Comparison of ENCODE assay signal across 9 cellular contexts in genomic region chr7:139776486-139777303, GRCh38. TPM values are rescaled to one million over a fixed set of nuclear protein-coding genes. Genes with fewer than 3 reads are reported as not detected.
DNase-seq lines count a peak whose midpoint lies in the region; ATAC-seq, FAIRE-seq and TF ChIP-seq lines count a peak whose summit lies in the region.
"Had no signal": no experiment of that assay in that cellular context is flagged by ENCODE, and none has a peak within 500 bp of the region (broad histone marks: within the 10 kb centered on the region; RNA-seq: fewer than 3 reads in every experiment).

No MANE protein-coding gene starts in this region.

- 0 out of 2 replicates have a peak overlapping the region, but pooled peaks have one; percentile 28 for H4K8ac ChIP-seq in H1 (ENCODE audit: extremely low read depth, insufficient read depth, low read length)
- peak overlapping the region; percentile 61 for H4K8ac ChIP-seq in mesenchymal stem cell (ENCODE audit: low read length)

- peaks cover 9% of the 10 kb centered on the region for H3K36me3 Mint-ChIP-seq in activated B cell treated with CpG ODN at 0.5 μM for 24 hours (ENCODE audit: low read depth)

- H3K79me2 ChIP-seq in Loucy (ENCODE audit: insufficient read depth, low read length) (peaks cover 52% of the 10 kb centered on the region), H1 (ENCODE audit: control insufficient read depth in 1 of 2, insufficient read depth in 2 of 2, low read length in 2 of 2) (peaks cover 0 to 36% of the 10 kb centered on the region in 2 experiments; a peak in 3 of 4 replicates)

- no peak for TF ChIP-seq CTCF in Loucy (conservative IDR thresholded peaks at IDR 0.05; ENCODE audit: low read length)
- no peak for TF ChIP-seq CTCF in activated B cell treated with CpG ODN at 0.5 μM for 24 hours (IDR thresholded peaks at IDR 0.05)
- no peak for TF ChIP-seq CTCF in H1 (IDR thresholded peaks at IDR 0.05; ENCODE audit: control extremely low read depth in 1 of 3, insufficient read depth in 1 of 3, low read depth in 1 of 3, low read length in 3 of 3)
- no peak for TF ChIP-seq CTCF in suprapubic skin (IDR thresholded peaks at IDR 0.05)

- H3K14ac ChIP-seq in H1 (ENCODE audit: insufficient read length) (no peak overlapping the region), mesenchymal stem cell (ENCODE audit: low read length in 2 of 2) (peak overlapping the region; percentile 6 to 88)

- peaks cover 10% of the 10 kb centered on the region for H3K23me2 ChIP-seq in H1 (ENCODE audit: low read depth, low read length)

- H3K9me3 ChIP-seq in Loucy (ENCODE audit: insufficient read depth, low read depth, low read length) (no peaks in the 10 kb centered on the region), H1 (ENCODE audit: insufficient read depth in 2 of 2, low read depth in 1 of 2, low read length in 1 of 2) (no peaks in the 10 kb centered on the region), mesenchymal stem cell (ENCODE audit: control insufficient read depth, low read length) (no peaks in the 10 kb centered on the region), suprapubic skin (no peaks in the 10 kb centered on the region)

- H3K36me3 ChIP-seq in Loucy (ENCODE audit: insufficient read depth, low read length) (no peaks in the 10 kb centered on the region), H1 (ENCODE audit: control insufficient read depth in 2 of 4, insufficient read depth in 4 of 4, low read length in 3 of 4) (no peaks in the 10 kb centered on the region), mesenchymal stem cell (ENCODE audit: control insufficient read depth in 1 of 2, insufficient read depth in 2 of 2, low read depth in 1 of 2, low read length in 2 of 2) (peaks cover 0 to 3% of the 10 kb centered on the region in 2 experiments), suprapubic skin (no peaks in the 10 kb centered on the region)

- intact Hi-C loops in activated B cell treated with CpG ODN at 0.5 μM for 24 hours (cut with micrococcal nuclease), result loop anchor here (1.0 to 10.0 kb wide), 16 partner anchors 52 to 1238 kb away; partner anchors contain the start of genes MKRN1, MRPS33, PARP12 and TBXAS1

- H4K91ac ChIP-seq in H1 (replicated peaks; ENCODE audit: insufficient read length, low read length) (no peak overlapping the region), mesenchymal stem cell (ENCODE audit: low read length) (peak overlapping the region; percentile 69)

- FAIRE-seq in H1 (lab: Jason Lieb, UNC), result no peak
- FAIRE-seq: G401.6 had no signal

- H3K4ac ChIP-seq in H1 (replicated peaks; ENCODE audit: insufficient read length, low read depth, low read length) (no peak overlapping the region), mesenchymal stem cell (ENCODE audit: low read depth in 1 of 2, low read length in 2 of 2) (peak overlapping the region; percentile 77 to 80)

- TF ChIP-seq POLR2A in H1 (IDR thresholded peaks at IDR 0.05; ENCODE audit: control extremely low read depth in 1 of 2, low read depth in 2 of 2, low read length in 2 of 2), result no peak
- no peak for TF ChIP-seq POLR2A in suprapubic skin (IDR thresholded peaks at IDR 0.05)

- no peaks in the 10 kb centered on the region for H3K9me3 Mint-ChIP-seq in activated B cell treated with CpG ODN at 0.5 μM for 24 hours

- ATAC-seq in activated B cell treated with CpG ODN at 0.5 μM for 24 hours (ENCODE audit: low read depth), result no peak

- peak overlapping the region; percentile 47 for H2AFZ ChIP-seq in Loucy (ENCODE audit: low read length)
- no peak overlapping the region for H2AFZ ChIP-seq in H1 (ENCODE audit: low read length)
- H2AFZ ChIP-seq in mesenchymal stem cell (ENCODE audit: low read depth, low read length), result no peak overlapping the region

- H4K20me1 ChIP-seq in Loucy (ENCODE audit: insufficient read depth, low read length, poor library complexity, severe bottlenecking) (peaks cover 9% of the 10 kb centered on the region), H1 (replicated peaks in 1 of 2; ENCODE audit: control insufficient read depth in 1 of 2, insufficient read depth in 2 of 2, low read length in 2 of 2) (peaks cover 0 to 5% of the 10 kb centered on the region in 2 experiments)

- H3K4me1 ChIP-seq in Loucy (ENCODE audit: insufficient read depth, low read length, poor library complexity, severe bottlenecking), result peaks cover 43% of the 10 kb centered on the region
- H3K4me1 ChIP-seq in H1 (replicated peaks in 1 of 4; ENCODE audit: control insufficient read depth in 3 of 4, insufficient read depth in 4 of 4, low read length in 3 of 4), result peaks cover 0 to 4% (median 1%) of the 10 kb centered on the region in 4 experiments; a peak in 2 of 7 replicates
- peaks cover 18% of the 10 kb centered on the region for H3K4me1 ChIP-seq in mesenchymal stem cell (ENCODE audit: control insufficient read depth, insufficient read depth, low read depth, low read length)
- H3K4me1 ChIP-seq in suprapubic skin, result peaks cover 21% of the 10 kb centered on the region

- no peak for TF ChIP-seq EP300 in H1 (IDR thresholded peaks at IDR 0.05; ENCODE audit: borderline replicate concordance in 1 of 2, low read depth in 2 of 2, low read length in 2 of 2)
- TF ChIP-seq EP300 in suprapubic skin (IDR thresholded peaks at IDR 0.05), result no peak

- no peak overlapping the region for H3K56ac ChIP-seq in H1 (replicated peaks; ENCODE audit: insufficient read length, low read depth, low read length)

- no peak overlapping the region for H2BK12ac ChIP-seq in H1 (ENCODE audit: low read depth, low read length)
- peak overlapping the region; percentile 30 to 43 for H2BK12ac ChIP-seq in mesenchymal stem cell (ENCODE audit: low read length in 2 of 2)

- H3K23ac ChIP-seq in H1 (ENCODE audit: insufficient read length) (no peak overlapping the region), mesenchymal stem cell (ENCODE audit: low read length in 2 of 2) (no peak overlapping the region)

- POLR2A ChIA-PET in activated B cell treated with CpG ODN at 0.5 μM for 24 hours (lab: Charles Lee) (interaction anchor here (1.1 to 1.4 kb wide), 4 partner anchors 9 to 140 kb away, joined by 3 to 6 read pairs (median 5); no protein-coding TSS in a partner anchor), H1 (lab: Charles Lee; ENCODE audit: partially characterized antibody) (interaction anchor here (1.7 kb wide), 1 partner anchor 15 kb away, joined by 3 read pairs; no protein-coding TSS in a partner anchor)

- H3F3A ChIP-seq in Loucy (ENCODE audit: low read depth), result no peaks in the 10 kb centered on the region

- no peaks in the 10 kb centered on the region; the same call in 1 of the 2 replicates for H3K79me1 ChIP-seq in H1 (ENCODE audit: low read depth, low read length)
- peaks cover 8% of the 10 kb centered on the region for H3K79me1 ChIP-seq in mesenchymal stem cell (replicated peaks; ENCODE audit: low read length, poor library complexity, severe bottlenecking)

- H3K27me3 ChIP-seq in Loucy (ENCODE audit: insufficient read depth, low read length, poor library complexity, severe bottlenecking), result no peaks in the 10 kb centered on the region
- peaks cover 2 to 33% (median 18%) of the 10 kb centered on the region in 4 experiments for H3K27me3 ChIP-seq in H1 (replicated peaks in 1 of 4; ENCODE audit: control insufficient read depth in 3 of 4, extremely low read depth in 1 of 4, insufficient read depth in 3 of 4, low read length in 3 of 4)
- no peaks in the 10 kb centered on the region for H3K27me3 ChIP-seq in mesenchymal stem cell (ENCODE audit: control insufficient read depth in 1 of 2, insufficient read depth in 1 of 2, low read length in 2 of 2)
- peaks cover 2% of the 10 kb centered on the region for H3K27me3 ChIP-seq in suprapubic skin

- H3K18ac ChIP-seq in H1 (ENCODE audit: extremely low read depth, low read length) (no peak overlapping the region; the same call in 1 of the 2 replicates), mesenchymal stem cell (ENCODE audit: low read depth in 1 of 2, low read length in 2 of 2) (peak overlapping the region; percentile 76 to 87)

- peaks cover 3% of the 10 kb centered on the region for H3K27me3 Mint-ChIP-seq in activated B cell treated with CpG ODN at 0.5 μM for 24 hours

- H3K4me3 ChIP-seq in Loucy (ENCODE audit: low read length, poor library complexity, severe bottlenecking) (peak overlapping the region; percentile 85), H1 (ENCODE audit: extremely low read depth in 1 of 4, insufficient read depth in 2 of 4, low read depth in 3 of 4, low read length in 4 of 4) (peak overlapping the region; percentile 71 to 82 (median 77)), mesenchymal stem cell (ENCODE audit: insufficient read depth in 1 of 2, low read depth in 1 of 2, low read length in 2 of 2) (peak overlapping the region; percentile 80 to 84), suprapubic skin (peak overlapping the region; percentile 84)

- peak overlapping the region; percentile 99 for H3K4me3 Mint-ChIP-seq in activated B cell treated with CpG ODN at 0.5 μM for 24 hours

- H4K5ac ChIP-seq in H1 (ENCODE audit: insufficient read length, low read depth, low read length), result no peak overlapping the region

- peak; percentile 36 for DNase-seq in NCI-H2107 treated with DMSO at 0.1 percent for 48 hours (lab: John Stamatoyannopoulos, UW; ENCODE audit: unreplicated experiment)
- no peak for DNase-seq in NCI-H2107 (lab: John Stamatoyannopoulos, UW)
- peak; percentile 35 for DNase-seq in activated B cell treated with CpG ODN at 0.5 μM for 24 hours
- peak in 1 of 2 experiments; percentile 53 for DNase-seq in H1 (ENCODE audit: low read depth in 1 of 2, low spot score in 2 of 2)
- peak; percentile 69 for DNase-seq in mesenchymal stem cell
- no peak for DNase-seq in suprapubic skin (ENCODE audit: low spot score in 2 of 2)
- DNase-seq in COR-L47 (lab: John Stamatoyannopoulos, UW), result no peak

- H2BK15ac ChIP-seq in H1 (ENCODE audit: low read length) (no peak overlapping the region), mesenchymal stem cell (ENCODE audit: low read depth, poor library complexity, severe bottlenecking) (peak overlapping the region; percentile 98)

- peak overlapping the region; percentile 94 for H3K27ac Mint-ChIP-seq in activated B cell treated with CpG ODN at 0.5 μM for 24 hours

- no peaks in the 10 kb centered on the region for H3K9me2 ChIP-seq in Loucy (replicated peaks; ENCODE audit: low read depth, low read length)

- H2BK5ac ChIP-seq in H1 (ENCODE audit: low read depth, low read length) (no peak overlapping the region), mesenchymal stem cell (ENCODE audit: low read depth, low read length, poor library complexity, severe bottlenecking) (peak overlapping the region; percentile 91)

- no peak for TF ChIP-seq RAD21 in H1 (IDR thresholded peaks at IDR 0.05 in 1 of 2, conservative IDR thresholded peaks at IDR 0.05 in 1 of 2; ENCODE audit: low read depth in 2 of 2, low read length in 2 of 2)

- peak overlapping the region; percentile 75 for H3K9ac ChIP-seq in Loucy (ENCODE audit: low read depth, low read length, poor library complexity, severe bottlenecking)
- H3K9ac ChIP-seq in H1 (replicated peaks in 1 of 4; ENCODE audit: extremely low read depth in 1 of 4, low read depth in 3 of 4, low read length in 3 of 4), result peak overlapping the region in 3 of 4 experiments; percentile 32 to 48 (median 36); a peak in 5 of 7 replicates
- peak overlapping the region; percentile 88 for H3K9ac ChIP-seq in mesenchymal stem cell (ENCODE audit: low read length)

- peaks cover 52% of the 10 kb centered on the region for H3K4me1 Mint-ChIP-seq in activated B cell treated with CpG ODN at 0.5 μM for 24 hours

- no peak overlapping the region for H3K27ac ChIP-seq in H1 (ENCODE audit: low read depth, low read length)
- H3K27ac ChIP-seq in mesenchymal stem cell (ENCODE audit: low read length, poor library complexity, severe bottlenecking), result peak overlapping the region; percentile 93
- H3K27ac ChIP-seq in suprapubic skin, result peak overlapping the region; percentile 92

- H3K4me2 ChIP-seq in Loucy (ENCODE audit: low read depth, low read length, poor library complexity, severe bottlenecking) (peak overlapping the region; percentile 83), H1 (ENCODE audit: insufficient read depth in 1 of 2, low read depth in 2 of 2, low read length in 2 of 2) (peak overlapping the region; percentile 87), mesenchymal stem cell (ENCODE audit: low read length, poor library complexity, severe bottlenecking) (peak overlapping the region; percentile 62)

- CTCF ChIA-PET in activated B cell treated with CpG ODN at 0.5 μM for 24 hours (lab: Charles Lee), result interaction anchor here (1.9 kb wide), 1 partner anchor 130 kb away, joined by 4 read pairs; no protein-coding TSS in a partner anchor
- CTCF ChIA-PET in H1 (lab: Charles Lee; ENCODE audit: partially characterized antibody), result interaction anchor here (1.4 to 1.6 kb wide), 2 partner anchors 10 to 156 kb away, joined by 3 to 5 read pairs; no protein-coding TSS in a partner anchor

- WGBS in H1 (ENCODE audit: extremely low coverage in 1 of 2, insufficient coverage in 1 of 2, insufficient read length in 1 of 2, insufficient replicate concordance in 2 of 2, low coverage in 1 of 2, low lambda C conversion rate in 2 of 2, missing lambda C conversion rate in 1 of 2), 2 experiments, result 6% methylated on average over 39 of the region's 40 CpGs; no CpG with 5 or more reads in 1 of the 2 experiments
- 1% methylated on average over 21 of the region's 40 CpGs for WGBS in mesenchymal stem cell
- WGBS in suprapubic skin, result under 1% methylated on average over 40 of the region's 40 CpGs

- no peak overlapping the region for H2BK20ac ChIP-seq in H1 (ENCODE audit: low read length)

- H2BK120ac ChIP-seq in H1 (replicated peaks; ENCODE audit: low read depth, low read length) (no peak overlapping the region), mesenchymal stem cell (ENCODE audit: low read depth, low read length) (peak overlapping the region; percentile 98)

- no peak overlapping the region for H2AK5ac ChIP-seq in H1 (ENCODE audit: low read depth, low read length)
- no peak overlapping the region for H2AK5ac ChIP-seq in mesenchymal stem cell (ENCODE audit: low read length, severe bottlenecking)

RNA-seq across cellular contexts. Expression of gene HIPK2, which starts 1.1 kb away (rescaled TPM):
- total RNA-seq in activated B cell treated with CpG ODN at 0.5 μM for 24 hours (21.1 and 23.0 TPM in 2 replicates), suprapubic skin (10 to 100 TPM; 13.6 to 21.8 (median 18.2) TPM)
- 24.3 and 24.4 TPM in 2 replicates for total RNA-seq in H1 (2021; fragmentation: NEBNext Ultra II Directional; extraction: Animal tissue kit (Norgen Biotek cat#: 25700))
- 8.3 and 10.0 TPM in 2 replicates for polyA plus RNA-seq in H1 (2011; rRNA removed)
- polyA plus RNA-seq in H1 (2011; cell fraction: cytosol; rRNA removed), result 4.9 TPM
- polyA plus RNA-seq in H1 (2011; cell fraction: nucleus; rRNA removed), result 18.0 TPM
- polyA plus RNA-seq in H1 (2012, experiment 1 of 2), result 7.7 to 10.0 TPM (median 8.5 TPM) in 4 replicates
- polyA plus RNA-seq in H1 (2012, experiment 2 of 2), result 1.1 TPM
- polyA plus RNA-seq in H1 (2013, experiment 1 of 2), result 9.4 TPM
- polyA plus RNA-seq in H1 (2013, experiment 2 of 2), result 8.2 TPM
- 21.8 and 24.1 TPM in 2 replicates for polyA minus RNA-seq in H1 (2011; rRNA and poly(A)+ RNA removed)
- polyA minus RNA-seq in H1 (2011; cell fraction: cytosol; rRNA and poly(A)+ RNA removed), result 10.6 TPM
- polyA minus RNA-seq in H1 (2011; cell fraction: nucleus; rRNA and poly(A)+ RNA removed), result 16.7 TPM
- polyA plus RNA-seq in mesenchymal stem cell (2013, experiment 1 of 2), result 89.2 TPM
- 81.2 TPM for polyA plus RNA-seq in mesenchymal stem cell (2013, experiment 2 of 2)

RNA-seq across cellular contexts. Expression of gene TBXAS1, which starts 52.4 kb away (rescaled TPM):
- total RNA-seq in activated B cell treated with CpG ODN at 0.5 μM for 24 hours (2.0 and 3.8 TPM in 2 replicates), suprapubic skin (1 to 10 TPM; 1.4 to 2.4 (median 2.1) TPM)
- total RNA-seq in H1 (2021; fragmentation: NEBNext Ultra II Directional; extraction: Animal tissue kit (Norgen Biotek cat#: 25700)), result 1.1 and 2.1 TPM in 2 replicates
- 0.75 and 0.86 TPM in 2 replicates for polyA plus RNA-seq in H1 (2011; rRNA removed)
- 1.0 TPM for polyA plus RNA-seq in H1 (2011; cell fraction: cytosol; rRNA removed)
- 2.9 TPM for polyA plus RNA-seq in H1 (2011; cell fraction: nucleus; rRNA removed)
- polyA plus RNA-seq in H1 (2012, experiment 1 of 2), result 0.57 to 1.3 TPM (median 1.3 TPM) in 4 replicates
- polyA plus RNA-seq in H1 (2012, experiment 2 of 2), result 0.63 TPM
- polyA plus RNA-seq in H1 (2013, experiment 1 of 2), result 1.8 TPM
- 2.7 TPM for polyA plus RNA-seq in H1 (2013, experiment 2 of 2)
- polyA minus RNA-seq in H1 (2011; rRNA and poly(A)+ RNA removed), result 0.76 and 1.1 TPM in 2 replicates
- polyA minus RNA-seq in H1 (2011; cell fraction: cytosol; rRNA and poly(A)+ RNA removed), result not detected
- 3.7 TPM for polyA minus RNA-seq in H1 (2011; cell fraction: nucleus; rRNA and poly(A)+ RNA removed)
- 17.7 TPM for polyA plus RNA-seq in mesenchymal stem cell (2013, experiment 1 of 2)
- 19.0 TPM for polyA plus RNA-seq in mesenchymal stem cell (2013, experiment 2 of 2)

Comparison
In these comparisons a context has a peak if more than half of its experiments do, and no peak if none do; other contexts are left out.
1. DNase-seq: peak in NCI-H2107 treated with DMSO at 0.1 percent for 48 hours (single experiment), activated B cell treated with CpG ODN at 0.5 μM for 24 hours (single experiment) and mesenchymal stem cell (single experiment); none in NCI-H2107 (single experiment), suprapubic skin (0 of 2) and COR-L47 (single experiment).
2. H3K9ac ChIP-seq: peak in every context shown above with its lines; median percentile 88 in mesenchymal stem cell; 75 in Loucy; 36 in H1.
3. Peak in every context shown above with its lines, with median percentiles within 50 percentile points of each other: H3K4me2 ChIP-seq and H3K4me3 ChIP-seq.